Comparison of ENCODE assay signal across 9 cellular contexts in the genomic region with DNA sequence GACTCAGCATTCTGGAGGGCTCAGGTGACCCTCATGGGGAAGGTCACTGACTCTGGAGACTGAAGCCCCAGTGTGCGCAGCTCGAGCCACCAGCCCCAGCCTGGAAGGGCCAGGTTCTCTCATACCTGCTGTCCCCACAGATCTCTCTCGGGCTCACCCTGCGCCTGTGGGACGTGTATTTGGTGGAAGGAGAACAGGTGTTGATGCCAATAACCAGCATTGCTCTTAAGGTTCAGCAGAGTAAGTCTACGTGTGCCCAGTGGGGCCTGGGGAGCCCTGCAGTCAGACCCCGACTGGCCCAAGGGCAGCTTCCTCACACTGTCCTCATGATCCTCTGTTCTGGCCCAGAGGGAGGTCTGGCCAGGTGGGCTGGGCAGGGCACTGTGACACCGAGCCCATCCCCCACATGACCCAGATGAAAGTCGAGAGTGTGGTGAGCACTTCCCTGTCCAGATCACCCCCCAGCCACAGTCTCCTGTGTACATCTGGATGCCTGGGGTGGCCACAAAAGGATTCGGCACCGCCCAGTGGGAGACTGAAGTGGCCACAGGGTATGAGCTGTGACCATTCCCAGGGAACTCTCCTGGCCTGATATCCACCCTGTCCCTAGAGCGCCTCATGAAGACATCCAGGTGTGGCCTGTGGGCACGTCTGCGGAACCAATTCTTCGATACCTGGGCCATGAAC. TPM values are rescaled to one million over a fixed set of nuclear protein-coding genes. Genes with fewer than 3 reads are reported as not detected.
DNase-seq lines count a peak whose midpoint lies in the region; ATAC-seq and TF ChIP-seq lines count a peak whose summit lies in the region.
"Not testable (repeated sequence)": the region's sequence is repeated elsewhere in the genome, so short reads cannot be mapped to it uniquely, and the experiment has no call there.
"Had no signal": no experiment of that assay in that cellular context is flagged by ENCODE, and none has a peak within 500 bp of the region (broad histone marks: within the 10 kb centered on the region; RNA-seq: fewer than 3 reads in every experiment).

No MANE protein-coding gene starts in this region.

- not testable (repeated sequence) for H3K4me1 Mint-ChIP-seq in activated naive CD4-positive, alpha-beta T cell treated with anti-CD3 and anti-CD28 coated beads, Interleukin-2, amount 10 ng/mL, durations not matched to agents 7 days and 5 days; osteocyte (ENCODE audit: unreplicated experiment)

- peak; percentile 8 for DNase-seq in H7
- DNase-seq in activated CD8-positive, alpha-beta memory T cell treated with anti-CD3 and anti-CD28 coated beads for 24 hours = peak; percentile 50
- not testable (repeated sequence) for DNase-seq in activated naive CD4-positive, alpha-beta T cell treated with anti-CD3 and anti-CD28 coated beads, Interleukin-2, amount 10 ng/mL, durations not matched to agents 7 days and 5 days
- peak; percentile 25 for DNase-seq in lung (ENCODE audit: low spot score)
- DNase-seq in osteocyte (ENCODE audit: extremely low spot score, unreplicated experiment) = peak; percentile 69
- peak; percentile 43 for DNase-seq in sciatic nerve (ENCODE audit: low spot score)

- not testable (repeated sequence) for H3K36me3 Mint-ChIP-seq in activated naive CD4-positive, alpha-beta T cell treated with anti-CD3 and anti-CD28 coated beads, Interleukin-2, amount 10 ng/mL, durations not matched to agents 7 days and 5 days; osteocyte (ENCODE audit: unreplicated experiment)

- not testable (repeated sequence) for H3K4me1 ChIP-seq in lung (ENCODE audit: control insufficient read depth in 2 of 2, insufficient read depth in 2 of 2, low read length in 2 of 2)

- not testable (repeated sequence) for TF ChIP-seq CTCF in lung (IDR thresholded peaks at IDR 0.05; ENCODE audit: control extremely low read depth, extremely low read depth); osteocyte (IDR thresholded peaks at IDR 0.05)

- H3K36me3 ChIP-seq in H7 (replicated peaks; ENCODE audit: control insufficient read depth, insufficient read depth, low read length); lung (ENCODE audit: control insufficient read depth in 2 of 2, insufficient read depth in 2 of 2, low read length in 2 of 2): not testable (repeated sequence)

- H3K4me3 Mint-ChIP-seq in activated naive CD4-positive, alpha-beta T cell treated with anti-CD3 and anti-CD28 coated beads, Interleukin-2, amount 10 ng/mL, durations not matched to agents 7 days and 5 days; osteocyte (ENCODE audit: unreplicated experiment): not testable (repeated sequence)

- H3K4me3 ChIP-seq in H7 (ENCODE audit: insufficient read depth, low read depth, low read length); lung: not testable (repeated sequence)

- H3K27me3 ChIP-seq in H7 (ENCODE audit: control insufficient read depth, insufficient read depth, low read length); lung (ENCODE audit: control insufficient read depth, insufficient read depth): not testable (repeated sequence)

- not testable (repeated sequence) for H3K9me3 Mint-ChIP-seq in activated naive CD4-positive, alpha-beta T cell treated with anti-CD3 and anti-CD28 coated beads, Interleukin-2, amount 10 ng/mL, durations not matched to agents 7 days and 5 days; osteocyte (ENCODE audit: unreplicated experiment)

- CTCF ChIA-PET in activated naive CD4-positive, alpha-beta T cell treated with anti-CD3 and anti-CD28 coated beads, Interleukin-2, amount 10 ng/mL, durations not matched to agents 7 days and 5 days (lab: Charles Lee) = not testable (repeated sequence)

- 88 to 97% methylated on average over 13 to 15 of the region's 15 CpGs for whole genome bisulfite sequencing in lung, 2 donors

- not testable (repeated sequence) for ATAC-seq in lung (ENCODE audit: insufficient read depth, low FRiP score); sciatic nerve

- H3K9me3 ChIP-seq in lung (ENCODE audit: control insufficient read depth in 2 of 2, insufficient read depth in 1 of 2, low read length in 1 of 2) = not testable (repeated sequence)

- not testable (repeated sequence) for H3K27ac ChIP-seq in lung (ENCODE audit: low read depth in 1 of 2, low read length in 1 of 2)

- intact Hi-C loops in sciatic nerve (cut with DNase I) = not testable (repeated sequence)

- peaks cover 12% of the 10 kb centered on the region for H3K27me3 Mint-ChIP-seq in activated naive CD4-positive, alpha-beta T cell treated with anti-CD3 and anti-CD28 coated beads, Interleukin-2, amount 10 ng/mL, durations not matched to agents 7 days and 5 days
- not testable (repeated sequence) for H3K27me3 Mint-ChIP-seq in osteocyte (ENCODE audit: unreplicated experiment)

- H3K27ac Mint-ChIP-seq in activated naive CD4-positive, alpha-beta T cell treated with anti-CD3 and anti-CD28 coated beads, Interleukin-2, amount 10 ng/mL, durations not matched to agents 7 days and 5 days = peak overlapping the region; percentile 8
- H3K27ac Mint-ChIP-seq in osteocyte (ENCODE audit: unreplicated experiment) = not testable (repeated sequence)

RNA-seq across cellular contexts. Expression of a gene that starts 21.8 kb away (rescaled TPM):
- total RNA-seq in H7 (2014; rRNA removed; shearing (Covaris generic)) = 0.03 TPM in 1 of 2 replicates, not detected in the other
- total RNA-seq in lung (under 1 TPM; 0.31 to 0.46 TPM), osteocyte (0.13 and 0.16 TPM in 2 replicates), sciatic nerve (0.31 TPM)
- polyA plus RNA-seq in lung = under 1 TPM; 0.05 to 0.10 TPM
- total RNA-seq: A172, Calu3 had no signal
- polyA plus RNA-seq: BJ had no signal

RNA-seq across cellular contexts. Expression of a gene that starts 26.0 kb away (rescaled TPM):
- total RNA-seq in H7 (2014; rRNA removed; shearing (Covaris generic)) = 20.1 and 24.8 TPM in 2 replicates
- total RNA-seq in lung (10 to 100 TPM in 1 of 2 donors, 1 to 10 TPM in 1; 9.6 to 14.1 TPM), osteocyte (7.9 and 8.5 TPM in 2 replicates), sciatic nerve (10.0 TPM)
- polyA plus RNA-seq in lung = 1 to 10 TPM; 6.8 to 9.4 TPM
- total RNA-seq: A172 had no signal

RNA-seq across cellular contexts. Expression of a gene that starts 54.0 kb away (rescaled TPM):
- 0.73 and 1.6 TPM in 2 replicates for total RNA-seq in H7 (2014; rRNA removed; shearing (Covaris generic))
- 10 to 100 TPM in 1 of 2 donors, 1 to 10 TPM in 1; 7.9 to 14.4 TPM for total RNA-seq in lung
- polyA plus RNA-seq in lung = 1 to 10 TPM; 1.6 to 2.1 TPM
- 9.2 and 10.4 TPM in 2 replicates for total RNA-seq in osteocyte
- total RNA-seq in sciatic nerve = 16.5 TPM

RNA-seq across cellular contexts. Expression of a gene that starts 59.4 kb away (rescaled TPM):
- 0.21 and 0.96 TPM in 2 replicates for total RNA-seq in H7 (2014; rRNA removed; shearing (Covaris generic))
- total RNA-seq in lung (1 to 10 TPM; 4.8 to 7.3 TPM), osteocyte (0.78 and 0.86 TPM in 2 replicates), sciatic nerve (6.6 TPM)
- polyA plus RNA-seq in lung = 1 to 10 TPM; 2.3 to 2.6 TPM
- total RNA-seq: Calu3 had no signal
